Comparison of ENCODE assay signal across 8 cellular contexts in the genomic region with DNA sequence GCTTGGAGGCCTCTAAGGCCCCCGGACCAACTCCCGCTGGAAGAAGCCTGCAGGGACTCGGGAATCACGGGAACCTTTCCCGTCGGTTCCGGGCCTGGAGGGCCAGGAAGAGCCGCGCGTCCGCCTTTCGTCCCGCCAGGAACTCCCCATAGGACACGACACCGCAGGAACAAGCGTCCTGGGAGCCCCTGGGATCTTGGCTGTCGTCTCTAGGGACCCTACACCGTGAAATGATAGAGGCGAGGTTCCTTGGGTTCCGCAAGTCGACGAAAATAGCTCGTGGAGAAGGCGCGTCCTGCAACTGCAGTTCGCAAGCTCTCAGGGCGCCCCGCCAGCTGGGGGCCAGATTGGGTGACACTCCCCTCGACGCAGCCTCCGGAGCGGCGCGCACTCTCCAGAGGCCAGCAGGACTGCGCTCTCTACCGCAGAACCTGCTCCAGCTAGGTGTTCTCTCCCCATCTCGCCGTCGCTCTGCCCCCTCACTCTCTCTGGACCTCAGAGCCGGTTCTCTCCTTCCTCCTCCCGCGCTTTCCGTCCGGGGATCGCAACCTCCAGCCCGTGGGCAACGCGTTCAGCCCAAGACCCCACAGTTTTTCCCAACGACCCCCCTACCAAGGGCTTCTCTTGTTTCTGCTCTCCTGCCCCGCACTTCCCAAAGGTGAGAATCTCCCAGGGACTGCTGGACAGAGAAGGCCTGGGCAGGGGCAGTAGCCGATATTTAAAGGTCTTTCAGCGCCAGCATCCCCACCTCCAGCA. TPM values are rescaled to one million over a fixed set of nuclear protein-coding genes. Genes with fewer than 3 reads are reported as not detected.
DNase-seq lines count a peak whose midpoint lies in the region; ATAC-seq and TF ChIP-seq lines count a peak whose summit lies in the region.

No MANE protein-coding gene starts in this region.

- peak overlapping the region; percentile 75 for H3K4me3 Mint-ChIP-seq in CD4-positive, alpha-beta T cell
- H3K4me3 Mint-ChIP-seq in effector memory CD8-positive, alpha-beta T cell, result peak overlapping the region; percentile 51 to 54
- H3K4me3 Mint-ChIP-seq in nephron, result peak overlapping the region; percentile 91 to 100 (median 95)

- peaks cover 87% of the 10 kb centered on the region for H3K27me3 Mint-ChIP-seq in CD4-positive, alpha-beta T cell
- peaks cover 62 to 89% of the 10 kb centered on the region in 2 donors for H3K27me3 Mint-ChIP-seq in effector memory CD8-positive, alpha-beta T cell
- peaks cover 84% of the 10 kb centered on the region for H3K27me3 Mint-ChIP-seq in nephron (ENCODE audit: low read depth)

- CTCF ChIA-PET in CD4-positive, alpha-beta T cell (lab: Charles Lee), result no interaction called here

- H3K9me3 ChIP-seq in CD4-positive, alpha-beta T cell (ENCODE audit: control insufficient read depth, low read length), result no peaks in the 10 kb centered on the region

- peak overlapping the region; percentile 71 for H3K4me2 ChIP-seq in KMS-11

- H3K4me1 ChIP-seq in KMS-11 (ENCODE audit: low read depth, poor library complexity, severe bottlenecking), result no peaks in the 10 kb centered on the region

- intact Hi-C loops in CD4-positive, alpha-beta T cell (cut with DNase I, micrococcal nuclease), result no loop called here

- no peak overlapping the region for H3K4me3 ChIP-seq in KMS-11 (IDR thresholded peaks at IDR 0.05; ENCODE audit: insufficient read depth, low read depth, low read length)

- no peaks in the 10 kb centered on the region for H4K20me1 ChIP-seq in KMS-11 (ENCODE audit: insufficient read depth)

- H3K79me2 ChIP-seq in KMS-11 (ENCODE audit: insufficient read depth, low read depth), result no peaks in the 10 kb centered on the region

- no peak for TF ChIP-seq POLR2A in GM18505 (IDR thresholded peaks at IDR 0.05; ENCODE audit: borderline replicate concordance, extremely low read depth, insufficient read depth, insufficient read length)

- no peak for TF ChIP-seq CTCF in CD4-positive, alpha-beta T cell (IDR thresholded peaks at IDR 0.05)
- TF ChIP-seq CTCF in KMS-11 (conservative IDR thresholded peaks at IDR 0.05; ENCODE audit: low read depth, low read length), result no peak
- TF ChIP-seq CTCF in nephron (IDR thresholded peaks at IDR 0.05; ENCODE audit: unreplicated experiment in 3 of 3), result no peak

- no peak for DNase-seq in CD4-positive, alpha-beta T cell
- no peak for DNase-seq in effector memory CD8-positive, alpha-beta T cell
- no peak for DNase-seq in kidney tubule cell (ENCODE audit: low spot score)
- no peak for DNase-seq in hippocampal formation (lab: John Stamatoyannopoulos, UW)

- H3K9me3 Mint-ChIP-seq in CD4-positive, alpha-beta T cell, result no peaks in the 10 kb centered on the region
- H3K9me3 Mint-ChIP-seq in effector memory CD8-positive, alpha-beta T cell, result no peaks in the 10 kb centered on the region
- no peaks in the 10 kb centered on the region for H3K9me3 Mint-ChIP-seq in nephron

- H3K9ac ChIP-seq in KMS-11, result no peak overlapping the region

- H3K4me1 Mint-ChIP-seq in CD4-positive, alpha-beta T cell (ENCODE audit: low read depth), result peaks cover 37% of the 10 kb centered on the region
- H3K4me1 Mint-ChIP-seq in effector memory CD8-positive, alpha-beta T cell (ENCODE audit: low read depth in 2 of 2), result peaks cover 0 to 12% of the 10 kb centered on the region in 2 donors
- H3K4me1 Mint-ChIP-seq in nephron, result peaks cover 33% of the 10 kb centered on the region

- peak overlapping the region; percentile 71; the same call in 1 of the 2 replicates for H2AFZ ChIP-seq in KMS-11 (ENCODE audit: low read depth)

- ATAC-seq in CD4-positive, alpha-beta T cell (ENCODE audit: poor library complexity), result no peak
- no peak for ATAC-seq in effector memory CD8-positive, alpha-beta T cell (replicated peaks)
- no peak for ATAC-seq in GM18505 (IDR thresholded peaks at IDR 0.05; ENCODE audit: unreplicated experiment)
- no peak for ATAC-seq in GM19397 (IDR thresholded peaks at IDR 0.05; ENCODE audit: unreplicated experiment)

- H3K27ac Mint-ChIP-seq in CD4-positive, alpha-beta T cell, result no peak overlapping the region
- no peak overlapping the region for H3K27ac Mint-ChIP-seq in effector memory CD8-positive, alpha-beta T cell
- peak overlapping the region; percentile 72 to 96 (median 91) for H3K27ac Mint-ChIP-seq in nephron

- H3K27me3 ChIP-seq in CD4-positive, alpha-beta T cell (ENCODE audit: control insufficient read depth, insufficient read depth, low read length), result peaks cover 69% of the 10 kb centered on the region
- peaks cover 14% of the 10 kb centered on the region for H3K27me3 ChIP-seq in KMS-11 (ENCODE audit: insufficient read depth, low read depth)

- POLR2A ChIA-PET in CD4-positive, alpha-beta T cell (lab: Charles Lee), result no interaction called here

- H3K36me3 Mint-ChIP-seq in CD4-positive, alpha-beta T cell (ENCODE audit: low read depth), result no peaks in the 10 kb centered on the region
- H3K36me3 Mint-ChIP-seq in effector memory CD8-positive, alpha-beta T cell (ENCODE audit: insufficient read depth), result no peaks in the 10 kb centered on the region
- H3K36me3 Mint-ChIP-seq in nephron (ENCODE audit: low read depth), result peaks cover 12% of the 10 kb centered on the region

- H3K36me3 ChIP-seq in KMS-11 (ENCODE audit: insufficient read depth), result no peaks in the 10 kb centered on the region

- H3K27ac ChIP-seq in CD4-positive, alpha-beta T cell (ENCODE audit: low read depth, low read length), result no peak overlapping the region
- no peak overlapping the region for H3K27ac ChIP-seq in KMS-11

RNA-seq across cellular contexts. Expression of gene BMP4, which starts 0.8 kb away (rescaled TPM):
- total RNA-seq in CD4-positive, alpha-beta T cell, result not detected

Comparison
In these comparisons a context has a peak if more than half of its experiments do, and no peak if none do; other contexts are left out.
1. H3K27ac Mint-ChIP-seq: peak in nephron (3 of 3); none in CD4-positive, alpha-beta T cell (single experiment) and effector memory CD8-positive, alpha-beta T cell (0 of 2).
2. Peak in every context shown above with its lines, with median percentiles within 50 percentile points of each other: H3K4me3 Mint-ChIP-seq.